1 cellular context compared by ENCODE assay signal in genomic region chr2:240567872-240568677, GRCh38.
TF ChIP-seq lines count a peak whose summit lies in the region.

Gene RNPEPL1 (plus strand): TSS chr2:240568484. CDS start chr2:240568587, 103 bp downstream.

TF ChIP-seq in HepG2, 621 proteins besides CTCF, POLR2A, EP300 and RAD21 (continued from another document and continues in another):
- no peak for TF ChIP-seq TAF15 (IDR thresholded peaks at IDR 0.05; ENCODE audit: low read depth, low read length, poor library complexity, severe bottlenecking)
- TF ChIP-seq KDM1A (CRISPR knock-in tag; IDR thresholded peaks at IDR 0.05) = no peak
- TF ChIP-seq ZNF432 (CRISPR knock-in tag; IDR thresholded peaks at IDR 0.05; ENCODE audit: borderline replicate concordance) = no peak
- TF ChIP-seq ZNF746 (CRISPR knock-in tag; IDR thresholded peaks at IDR 0.05) = no peak
- TF ChIP-seq ZSCAN25 (CRISPR knock-in tag; IDR thresholded peaks at IDR 0.05) = 0 out of 2 replicates have a peak, but pooled peaks have one; percentile 15
- TF ChIP-seq KDM5B (CRISPR knock-in tag; IDR thresholded peaks at IDR 0.05; ENCODE audit: borderline replicate concordance) = peak; percentile 36; the same call in 1 of the 2 replicates
- no peak for TF ChIP-seq POLR2AphosphoS5 (IDR thresholded peaks at IDR 0.05; ENCODE audit: low read depth, low read length)
- TF ChIP-seq HMGA1 (CRISPR knock-in tag; conservative IDR thresholded peaks at IDR 0.05) = no peak
- no peak for TF ChIP-seq HOXA9 (CRISPR knock-in tag; IDR thresholded peaks at IDR 0.05; ENCODE audit: borderline replicate concordance)
- TF ChIP-seq MAFF (IDR thresholded peaks at IDR 0.05; ENCODE audit: low read depth, low read length) = no peak
- TF ChIP-seq FOSL2 (CRISPR knock-in tag; IDR thresholded peaks at IDR 0.05) = no peak
- no peak for TF ChIP-seq CCAR2 (optimal IDR thresholded peaks at IDR 0.05; ENCODE audit: low read depth, low read length)
- no peak for TF ChIP-seq ZNF232 (CRISPR knock-in tag; IDR thresholded peaks at IDR 0.05; ENCODE audit: borderline replicate concordance)
- TF ChIP-seq KLF9 (CRISPR knock-in tag; IDR thresholded peaks at IDR 0.05; ENCODE audit: low read depth) = no peak
- no peak for TF ChIP-seq NFAT5 (CRISPR knock-in tag; IDR thresholded peaks at IDR 0.05)
- peak; percentile 56; the same call in 1 of the 2 replicates for TF ChIP-seq GABPB1 (CRISPR knock-in tag; IDR thresholded peaks at IDR 0.05)
- TF ChIP-seq, protein P1, sequence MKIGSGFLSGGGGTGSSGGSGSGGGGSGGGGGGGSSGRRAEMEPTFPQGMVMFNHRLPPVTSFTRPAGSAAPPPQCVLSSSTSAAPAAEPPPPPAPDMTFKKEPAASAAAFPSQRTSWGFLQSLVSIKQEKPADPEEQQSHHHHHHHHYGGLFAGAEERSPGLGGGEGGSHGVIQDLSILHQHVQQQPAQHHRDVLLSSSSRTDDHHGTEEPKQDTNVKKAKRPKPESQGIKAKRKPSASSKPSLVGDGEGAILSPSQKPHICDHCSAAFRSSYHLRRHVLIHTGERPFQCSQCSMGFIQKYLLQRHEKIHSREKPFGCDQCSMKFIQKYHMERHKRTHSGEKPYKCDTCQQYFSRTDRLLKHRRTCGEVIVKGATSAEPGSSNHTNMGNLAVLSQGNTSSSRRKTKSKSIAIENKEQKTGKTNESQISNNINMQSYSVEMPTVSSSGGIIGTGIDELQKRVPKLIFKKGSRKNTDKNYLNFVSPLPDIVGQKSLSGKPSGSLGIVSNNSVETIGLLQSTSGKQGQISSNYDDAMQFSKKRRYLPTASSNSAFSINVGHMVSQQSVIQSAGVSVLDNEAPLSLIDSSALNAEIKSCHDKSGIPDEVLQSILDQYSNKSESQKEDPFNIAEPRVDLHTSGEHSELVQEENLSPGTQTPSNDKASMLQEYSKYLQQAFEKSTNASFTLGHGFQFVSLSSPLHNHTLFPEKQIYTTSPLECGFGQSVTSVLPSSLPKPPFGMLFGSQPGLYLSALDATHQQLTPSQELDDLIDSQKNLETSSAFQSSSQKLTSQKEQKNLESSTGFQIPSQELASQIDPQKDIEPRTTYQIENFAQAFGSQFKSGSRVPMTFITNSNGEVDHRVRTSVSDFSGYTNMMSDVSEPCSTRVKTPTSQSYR (CRISPR knock-in tag; IDR thresholded peaks at IDR 0.05; ENCODE audit: borderline replicate concordance) = no peak
- no peak for TF ChIP-seq ATM (IDR thresholded peaks at IDR 0.05; ENCODE audit: borderline replicate concordance)
- peak; percentile 40; the same call in 1 of the 2 replicates for TF ChIP-seq SIN3A (IDR thresholded peaks at IDR 0.05; ENCODE audit: borderline replicate concordance, low read depth, low read length)
- TF ChIP-seq ZNF34 (CRISPR knock-in tag; IDR thresholded peaks at IDR 0.05; ENCODE audit: borderline replicate concordance) = no peak
- TF ChIP-seq, protein P2, sequence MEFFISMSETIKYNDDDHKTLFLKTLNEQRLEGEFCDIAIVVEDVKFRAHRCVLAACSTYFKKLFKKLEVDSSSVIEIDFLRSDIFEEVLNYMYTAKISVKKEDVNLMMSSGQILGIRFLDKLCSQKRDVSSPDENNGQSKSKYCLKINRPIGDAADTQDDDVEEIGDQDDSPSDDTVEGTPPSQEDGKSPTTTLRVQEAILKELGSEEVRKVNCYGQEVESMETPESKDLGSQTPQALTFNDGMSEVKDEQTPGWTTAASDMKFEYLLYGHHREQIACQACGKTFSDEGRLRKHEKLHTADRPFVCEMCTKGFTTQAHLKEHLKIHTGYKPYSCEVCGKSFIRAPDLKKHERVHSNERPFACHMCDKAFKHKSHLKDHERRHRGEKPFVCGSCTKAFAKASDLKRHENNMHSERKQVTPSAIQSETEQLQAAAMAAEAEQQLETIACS (CRISPR knock-in tag; IDR thresholded peaks at IDR 0.05) = no peak
- no peak for TF ChIP-seq NCOA5 (CRISPR knock-in tag; IDR thresholded peaks at IDR 0.05)
- TF ChIP-seq ZNF569 (CRISPR knock-in tag; IDR thresholded peaks at IDR 0.05; ENCODE audit: borderline replicate concordance) = no peak
- TF ChIP-seq, protein P3, sequence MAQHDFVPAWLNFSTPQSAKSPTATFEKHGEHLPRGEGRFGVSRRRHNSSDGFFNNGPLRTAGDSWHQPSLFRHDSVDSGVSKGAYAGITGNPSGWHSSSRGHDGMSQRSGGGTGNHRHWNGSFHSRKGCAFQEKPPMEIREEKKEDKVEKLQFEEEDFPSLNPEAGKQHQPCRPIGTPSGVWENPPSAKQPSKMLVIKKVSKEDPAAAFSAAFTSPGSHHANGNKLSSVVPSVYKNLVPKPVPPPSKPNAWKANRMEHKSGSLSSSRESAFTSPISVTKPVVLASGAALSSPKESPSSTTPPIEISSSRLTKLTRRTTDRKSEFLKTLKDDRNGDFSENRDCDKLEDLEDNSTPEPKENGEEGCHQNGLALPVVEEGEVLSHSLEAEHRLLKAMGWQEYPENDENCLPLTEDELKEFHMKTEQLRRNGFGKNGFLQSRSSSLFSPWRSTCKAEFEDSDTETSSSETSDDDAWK (CRISPR knock-in tag; IDR thresholded peaks at IDR 0.05) = no peak
- 0 out of 2 replicates have a peak, but pooled peaks have one; percentile 13 for TF ChIP-seq MNT (IDR thresholded peaks at IDR 0.05)
- TF ChIP-seq, protein P4, sequence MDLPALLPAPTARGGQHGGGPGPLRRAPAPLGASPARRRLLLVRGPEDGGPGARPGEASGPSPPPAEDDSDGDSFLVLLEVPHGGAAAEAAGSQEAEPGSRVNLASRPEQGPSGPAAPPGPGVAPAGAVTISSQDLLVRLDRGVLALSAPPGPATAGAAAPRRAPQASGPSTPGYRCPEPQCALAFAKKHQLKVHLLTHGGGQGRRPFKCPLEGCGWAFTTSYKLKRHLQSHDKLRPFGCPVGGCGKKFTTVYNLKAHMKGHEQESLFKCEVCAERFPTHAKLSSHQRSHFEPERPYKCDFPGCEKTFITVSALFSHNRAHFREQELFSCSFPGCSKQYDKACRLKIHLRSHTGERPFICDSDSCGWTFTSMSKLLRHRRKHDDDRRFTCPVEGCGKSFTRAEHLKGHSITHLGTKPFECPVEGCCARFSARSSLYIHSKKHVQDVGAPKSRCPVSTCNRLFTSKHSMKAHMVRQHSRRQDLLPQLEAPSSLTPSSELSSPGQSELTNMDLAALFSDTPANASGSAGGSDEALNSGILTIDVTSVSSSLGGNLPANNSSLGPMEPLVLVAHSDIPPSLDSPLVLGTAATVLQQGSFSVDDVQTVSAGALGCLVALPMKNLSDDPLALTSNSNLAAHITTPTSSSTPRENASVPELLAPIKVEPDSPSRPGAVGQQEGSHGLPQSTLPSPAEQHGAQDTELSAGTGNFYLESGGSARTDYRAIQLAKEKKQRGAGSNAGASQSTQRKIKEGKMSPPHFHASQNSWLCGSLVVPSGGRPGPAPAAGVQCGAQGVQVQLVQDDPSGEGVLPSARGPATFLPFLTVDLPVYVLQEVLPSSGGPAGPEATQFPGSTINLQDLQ (CRISPR knock-in tag; IDR thresholded peaks at IDR 0.05) = no peak
- no peak for TF ChIP-seq ZFP37 (CRISPR knock-in tag; IDR thresholded peaks at IDR 0.05; ENCODE audit: borderline replicate concordance)
- TF ChIP-seq GRHL1 (CRISPR knock-in tag; conservative IDR thresholded peaks at IDR 0.05) = no peak
- no peak for TF ChIP-seq HES4 (CRISPR knock-in tag; IDR thresholded peaks at IDR 0.05; ENCODE audit: borderline replicate concordance)
- no peak for TF ChIP-seq ELF3 (CRISPR knock-in tag; IDR thresholded peaks at IDR 0.05)
- no peak for TF ChIP-seq ZNF75D (CRISPR knock-in tag; IDR thresholded peaks at IDR 0.05; ENCODE audit: borderline replicate concordance)
- TF ChIP-seq MATR3 (CRISPR knock-in tag; IDR thresholded peaks at IDR 0.05) = no peak
- no peak for TF ChIP-seq ZNF282 (IDR thresholded peaks at IDR 0.05; ENCODE audit: partially characterized antibody)
- TF ChIP-seq FOXK1 (CRISPR knock-in tag; IDR thresholded peaks at IDR 0.05; ENCODE audit: borderline replicate concordance, low read depth) = no peak; the same call in 1 of the 2 replicates
- no peak for TF ChIP-seq AGO2 (optimal IDR thresholded peaks at IDR 0.05; ENCODE audit: low read depth, low read length)
- no peak for TF ChIP-seq ZNF773 (CRISPR knock-in tag; IDR thresholded peaks at IDR 0.05; ENCODE audit: borderline replicate concordance)
- TF ChIP-seq PHF20 (CRISPR knock-in tag; IDR thresholded peaks at IDR 0.05) = no peak
